Comparison of ENCODE assay signal across 8 cellular contexts in genomic region chr2:210169871-210170441, GRCh38. TPM values are rescaled to one million over a fixed set of nuclear protein-coding genes. Genes with fewer than 3 reads are reported as not detected.
DNase-seq lines count a peak whose midpoint lies in the region; FAIRE-seq and TF ChIP-seq lines count a peak whose summit lies in the region.

No MANE protein-coding gene starts in this region.

- no peak overlapping the region for H2BK120ac ChIP-seq in H9 (ENCODE audit: low read depth, low read length, poor library complexity, severe bottlenecking)

- no peak overlapping the region for H2AK5ac ChIP-seq in H9 (ENCODE audit: insufficient read length, low read length)

- no peak overlapping the region for H4K8ac ChIP-seq in H9 (replicated peaks; ENCODE audit: insufficient read length, low read depth, low read length)

- H3K4me3 Mint-ChIP-seq in H9: peak overlapping the region; percentile 95 to 97

- H3K14ac ChIP-seq in H9 (ENCODE audit: insufficient read depth, low read length): no peak overlapping the region

- H3K4me1 Mint-ChIP-seq in H9: peaks cover 21 to 22% of the 10 kb centered on the region in 2 experiments

- DNase-seq in GM12864 (ENCODE audit: low read depth) (no peak), H9 (no peak), MV-4-11 (lab: John Stamatoyannopoulos, UW) (peak; percentile 92), ascending aorta (ENCODE audit: low spot score in 2 of 2) (no peak), keratinocyte (ENCODE audit: low read depth, low spot score) (no peak), NCI-H446 treated with DMSO at 0.1 percent for 48 hours (lab: John Stamatoyannopoulos, UW) (no peak), 8988T (no peak)

- no peaks in the 10 kb centered on the region for H3K4me1 ChIP-seq in H9 (ENCODE audit: insufficient read depth, low read length)
- H3K4me1 ChIP-seq in ascending aorta: peaks cover 7 to 28% of the 10 kb centered on the region in 2 donors
- H3K4me1 ChIP-seq in keratinocyte (ENCODE audit: control insufficient read depth, extremely low read depth, insufficient read depth, low read length): peaks cover 12% of the 10 kb centered on the region
- H3K4me1 ChIP-seq in stomach smooth muscle (ENCODE audit: control insufficient read depth, insufficient read depth, low read length): peaks cover 5% of the 10 kb centered on the region

- peak overlapping the region; percentile 93 for H3K9ac ChIP-seq in H9 (ENCODE audit: extremely low read depth, insufficient read length, low read length)
- H3K9ac ChIP-seq in keratinocyte (ENCODE audit: control insufficient read depth, extremely low read depth, insufficient read depth, low read length): peak overlapping the region; percentile 96
- peak overlapping the region; percentile 80 to 94 for H3K9ac ChIP-seq in stomach smooth muscle (ENCODE audit: low read length in 2 of 2)

- H3K27ac ChIP-seq in H9 (ENCODE audit: insufficient read length, low read depth, low read length): peak overlapping the region; percentile 85
- peak overlapping the region; percentile 98 to 100 for H3K27ac ChIP-seq in ascending aorta
- peak overlapping the region; percentile 95 for H3K27ac ChIP-seq in keratinocyte (ENCODE audit: control insufficient read depth, insufficient read depth, low read length)
- H3K27ac ChIP-seq in stomach smooth muscle (ENCODE audit: low read length): peak overlapping the region; percentile 89

- H4K5ac ChIP-seq in H9 (ENCODE audit: insufficient read length, low read depth, low read length): peak overlapping the region; percentile 13

- no peak for TF ChIP-seq CTCF in GM12864 (IDR thresholded peaks at IDR 0.05; ENCODE audit: low read depth, low read length, missing control alignments)
- no peak for TF ChIP-seq CTCF in H9 (conservative IDR thresholded peaks at IDR 0.05)
- TF ChIP-seq CTCF in ascending aorta (IDR thresholded peaks at IDR 0.05): no peak
- TF ChIP-seq CTCF in keratinocyte (optimal IDR thresholded peaks at IDR 0.05 in 1 of 3, IDR thresholded peaks at IDR 0.05 in 1 of 3, conservative IDR thresholded peaks at IDR 0.05 in 1 of 3; ENCODE audit: extremely low read depth in 1 of 3, insufficient read depth in 2 of 3, low read length in 3 of 3): no peak

- dilution Hi-C loops in keratinocyte (cut with MboI; ENCODE audit: extremely low pct_ligation_motif_present, low sequenced_read_pairs): no loop called here

- no peak overlapping the region for H3K4ac ChIP-seq in H9 (ENCODE audit: low read depth, low read length)

- H3K36me3 ChIP-seq in ascending aorta: no peaks in the 10 kb centered on the region
- H3K36me3 ChIP-seq in keratinocyte (ENCODE audit: control insufficient read depth in 2 of 2, extremely low read depth in 1 of 2, insufficient read depth in 2 of 2, low read length in 2 of 2): no peaks in the 10 kb centered on the region
- no peaks in the 10 kb centered on the region for H3K36me3 ChIP-seq in stomach smooth muscle (ENCODE audit: control insufficient read depth in 2 of 2, insufficient read depth in 2 of 2, low read length in 2 of 2)

- H3K79me1 ChIP-seq in H9 (ENCODE audit: insufficient read depth, low read depth, low read length, poor library complexity, severe bottlenecking): no peaks in the 10 kb centered on the region

- H3K9me3 Mint-ChIP-seq in H9: no peaks in the 10 kb centered on the region; a peak in 2 of 5 replicates

- H4K20me1 ChIP-seq in H9 (ENCODE audit: control insufficient read depth, insufficient read depth, insufficient read length): no peaks in the 10 kb centered on the region
- H4K20me1 ChIP-seq in keratinocyte (ENCODE audit: control insufficient read depth, extremely low read depth, insufficient read depth, low read length): no peaks in the 10 kb centered on the region

- H3K79me2 ChIP-seq in H9 (ENCODE audit: insufficient read depth, low read length): no peaks in the 10 kb centered on the region
- peaks cover 11% of the 10 kb centered on the region for H3K79me2 ChIP-seq in keratinocyte (ENCODE audit: control insufficient read depth, insufficient read depth, low read length)

- peak; percentile 51 for FAIRE-seq in keratinocyte (lab: Jason Lieb, UNC)

- no peak overlapping the region for H3T11ph ChIP-seq in H9 (ENCODE audit: low read length)

- H3K9me3 ChIP-seq in H9 (ENCODE audit: control insufficient read depth, low read depth, low read length): no peaks in the 10 kb centered on the region
- no peaks in the 10 kb centered on the region for H3K9me3 ChIP-seq in ascending aorta
- no peaks in the 10 kb centered on the region for H3K9me3 ChIP-seq in keratinocyte (ENCODE audit: control insufficient read depth, low read depth, low read length)
- no peaks in the 10 kb centered on the region for H3K9me3 ChIP-seq in stomach smooth muscle (ENCODE audit: control insufficient read depth in 2 of 2, low read length in 2 of 2)

- no peaks in the 10 kb centered on the region for H3K36me3 Mint-ChIP-seq in H9 (ENCODE audit: insufficient read depth in 1 of 3, low read depth in 3 of 3)

- intact Hi-C loops in ascending aorta (cut with DNase I): loop anchor here (2.0 to 10.0 kb wide), 3 partner anchors 55 to 748 kb away; partner anchors contain the start of genes ACADL and MAP2

- H3K56ac ChIP-seq in H9 (ENCODE audit: insufficient read length, low read depth, low read length): no peak overlapping the region

- no peak overlapping the region for H2BK12ac ChIP-seq in H9 (ENCODE audit: insufficient read length, low read depth, low read length)

- peak overlapping the region; percentile 99 to 100 (median 99) for H3K27ac Mint-ChIP-seq in H9

- H3K23me2 ChIP-seq in H9 (ENCODE audit: insufficient read length, low read depth, low read length, poor library complexity, severe bottlenecking): peaks cover 16% of the 10 kb centered on the region

- peak overlapping the region; percentile 85 for H3K4me3 ChIP-seq in GM12864 (ENCODE audit: low read depth, low read length)
- H3K4me3 ChIP-seq in ascending aorta: peak overlapping the region; percentile 79 to 99
- peak overlapping the region; percentile 72 to 92 (median 80) for H3K4me3 ChIP-seq in keratinocyte (ENCODE audit: control insufficient read depth in 2 of 3, extremely low read depth in 1 of 3, insufficient read depth in 2 of 3, low read depth in 1 of 3, low read length in 3 of 3)
- peak overlapping the region; percentile 70 to 84 for H3K4me3 ChIP-seq in stomach smooth muscle (ENCODE audit: low read length in 2 of 2)

- H3K27me3 Mint-ChIP-seq in H9 (ENCODE audit: low read depth): no peaks in the 10 kb centered on the region

- H2BK5ac ChIP-seq in H9 (ENCODE audit: insufficient read length, low read length): peak overlapping the region; percentile 56

- peak overlapping the region; percentile 36 for H3K18ac ChIP-seq in H9 (ENCODE audit: insufficient read length, low read depth, low read length)

- no CpG with 5 or more reads among the region's 8 CpGs for WGBS in H9 (ENCODE audit: extremely low coverage, insufficient read length, low lambda C conversion rate)

- H3K23ac ChIP-seq in H9 (ENCODE audit: insufficient read length, low read depth, low read length): no peak overlapping the region

- H3K4me2 ChIP-seq in H9 (ENCODE audit: insufficient read depth, insufficient read length, low read length) (peak overlapping the region; percentile 79), keratinocyte (ENCODE audit: control insufficient read depth, extremely low read depth, insufficient read depth, low read depth, low read length) (peak overlapping the region; percentile 92)

- H2AFZ ChIP-seq in H9 (ENCODE audit: low read length): no peak overlapping the region
- peak overlapping the region; percentile 90 for H2AFZ ChIP-seq in keratinocyte (ENCODE audit: control insufficient read depth, low read length)

- H3K27me3 ChIP-seq in H9 (ENCODE audit: insufficient read depth, low read length) (no peaks in the 10 kb centered on the region), ascending aorta (no peaks in the 10 kb centered on the region), keratinocyte (ENCODE audit: control insufficient read depth, extremely low read depth, insufficient read depth, low read length) (no peaks in the 10 kb centered on the region), stomach smooth muscle (ENCODE audit: control insufficient read depth in 1 of 2, insufficient read depth in 2 of 2, low read length in 2 of 2) (no peaks in the 10 kb centered on the region)

- no peak overlapping the region for H2BK20ac ChIP-seq in H9 (ENCODE audit: low read depth, low read length, poor library complexity, severe bottlenecking)

- H3K9me1 ChIP-seq in keratinocyte (ENCODE audit: control insufficient read depth, extremely low read depth, insufficient read depth, low read length): no peaks in the 10 kb centered on the region

- H2BK15ac ChIP-seq in H9 (ENCODE audit: low read depth, low read length): no peak overlapping the region

- H4K91ac ChIP-seq in H9 (ENCODE audit: insufficient read length, low read depth, low read length): no peak overlapping the region

RNA-seq across cellular contexts. Expression of gene KANSL1L, which starts 1.3 kb away (rescaled TPM):
- 7.7 and 8.2 TPM in 2 replicates for total RNA-seq in H9 (2021)
- total RNA-seq in ascending aorta: 39.6 TPM
- 2.1 to 4.7 TPM (median 3.2 TPM) in 3 replicates for polyA plus RNA-seq in keratinocyte
- polyA plus RNA-seq in keratinocyte (2011; ENCODE audit: low read depth): 8.7 TPM
- polyA plus RNA-seq in keratinocyte (2011; cell fraction: cytosol; rRNA removed): 1.1 and 3.5 TPM in 2 replicates
- polyA plus RNA-seq in keratinocyte (2011; cell fraction: nucleus; rRNA removed): 7.8 and 9.3 TPM in 2 replicates
- polyA plus RNA-seq in keratinocyte (2012; ENCODE audit: low replicate concordance): 1.4 and 5.5 TPM in 2 replicates
- polyA minus RNA-seq in keratinocyte: 2.5 to 5.6 TPM (median 2.8 TPM) in 3 replicates
- 2.7 TPM for polyA minus RNA-seq in keratinocyte (2011; cell fraction: cytosol; rRNA and poly(A)+ RNA removed)
- polyA minus RNA-seq in keratinocyte (2011; cell fraction: nucleus; rRNA and poly(A)+ RNA removed): 5.4 and 7.0 TPM in 2 replicates

RNA-seq across cellular contexts. Expression of gene ACADL, which starts 55.3 kb away (rescaled TPM):
- total RNA-seq in H9 (2021): 0.24 and 0.26 TPM in 2 replicates
- 18.5 TPM for total RNA-seq in ascending aorta
- 0.03 to 0.17 TPM (median 0.10 TPM) in 3 replicates for polyA plus RNA-seq in keratinocyte
- 0.35 TPM for polyA plus RNA-seq in keratinocyte (2011; ENCODE audit: low read depth)
- polyA plus RNA-seq in keratinocyte (2011; cell fraction: cytosol; rRNA removed): 0.06 and 0.17 TPM in 2 replicates
- 0.28 and 0.31 TPM in 2 replicates for polyA plus RNA-seq in keratinocyte (2011; cell fraction: nucleus; rRNA removed)
- polyA plus RNA-seq in keratinocyte (2012; ENCODE audit: low replicate concordance): 0.07 TPM in 1 of 2 replicates, not detected in the other
- 0.35 TPM in 1 of 3 replicates, not detected in the others for polyA minus RNA-seq in keratinocyte
- polyA minus RNA-seq in keratinocyte (2011; cell fraction: cytosol; rRNA and poly(A)+ RNA removed): not detected
- not detected in 2 replicates for polyA minus RNA-seq in keratinocyte (2011; cell fraction: nucleus; rRNA and poly(A)+ RNA removed)

Comparison
In these comparisons a context has a peak if more than half of its experiments do, and no peak if none do; other contexts are left out.
1. RNA of gene ACADL, which starts 55.3 kb away (total RNA-seq): 18.5 TPM in ascending aorta (single experiment); 0.24 to 0.26 TPM in H9; every median in the first group is over 10 times any median in the second.
2. Peak in every context shown above with its lines, with median percentiles within 50 percentile points of each other: H3K4me3 ChIP-seq, H3K27ac ChIP-seq and H3K9ac ChIP-seq.